In genomic region chr2:109355192-109355843, GRCh38 we compare ENCODE assay signal across 17 cellular contexts.
"Had no signal": no experiment of that assay in that cellular context is flagged by ENCODE, and none has a peak within 500 bp of the region (broad histone marks: within the 10 kb centered on the region; RNA-seq: fewer than 3 reads in every experiment).

No MANE protein-coding gene starts in this region.

- H3K36me3 ChIP-seq: ascending aorta, esophagus muscularis mucosa, heart right ventricle, lower lobe of right lung, tibial nerve had no signal

- H3K4me3 ChIP-seq: ascending aorta, esophagus muscularis mucosa, heart right ventricle, lower lobe of right lung, tibial nerve had no signal

- ATAC-seq: activated T-cell treated with anti-CD3 and anti-CD28 coated beads, Interleukin-2, amount 50 U/mL, for 72 hours; heart right ventricle; lower lobe of right lung; natural killer cell treated with Interleukin-12 subunit alpha and Interleukin-12 subunit beta and Interleukin-15 and Interleukin-18, amount 100 ng/mL, for 72 hours; stimulated activated naive B cell treated with anti-CD40 and anti-IgM and Interleukin-4, amounts not matched to agents 10 μg/mL and 1 μg/mL and 100 μg/mL, for 72 hours had no signal

- H3K9me3 Mint-ChIP-seq: natural killer cell treated with Interleukin-12 subunit alpha and Interleukin-12 subunit beta and Interleukin-15 and Interleukin-18, amount 100 ng/mL, for 72 hours had no signal

- H3K27ac Mint-ChIP-seq: activated CD4-positive, alpha-beta memory T cell treated with anti-CD3 and anti-CD28 coated beads, Interleukin-2, amount 10 ng/mL, durations not matched to agents 7 days and 5 days; activated naive CD4-positive, alpha-beta T cell treated with anti-CD3 and anti-CD28 coated beads, Interleukin-2, amount 50 U/mL, for 24 hours; activated T-cell treated with anti-CD3 and anti-CD28 coated beads, Interleukin-2, amount 50 U/mL, for 72 hours; immature natural killer cell; mesothelial cell of epicardium; natural killer cell treated with Interleukin-12 subunit alpha and Interleukin-12 subunit beta and Interleukin-15 and Interleukin-18, amount 100 ng/mL, for 72 hours; stimulated activated naive B cell treated with anti-CD40 and anti-IgM and Interleukin-4, amounts not matched to agents 10 μg/mL and 1 μg/mL and 100 μg/mL, for 72 hours had no signal

- H3K27ac ChIP-seq: ascending aorta, esophagus muscularis mucosa, heart right ventricle, lower lobe of right lung, tibial nerve had no signal

- H3K27me3 Mint-ChIP-seq: activated naive CD4-positive, alpha-beta T cell treated with anti-CD3 and anti-CD28 coated beads, Interleukin-2, amount 50 U/mL, for 24 hours had no signal

- H3K36me3 Mint-ChIP-seq: mesothelial cell of epicardium; natural killer cell treated with Interleukin-12 subunit alpha and Interleukin-12 subunit beta and Interleukin-15 and Interleukin-18, amount 100 ng/mL, for 72 hours; stimulated activated naive B cell treated with anti-CD40 and anti-IgM and Interleukin-4, amounts not matched to agents 10 μg/mL and 1 μg/mL and 100 μg/mL, for 72 hours had no signal

- DNase-seq: activated CD4-positive, alpha-beta T cell treated with anti-CD3 and anti-CD28 coated beads for 48 hours; activated CD4-positive, CD25-positive, alpha-beta regulatory T cell; activated effector memory CD4-positive, alpha-beta T cell treated with anti-CD3 and anti-CD28 coated beads, Interleukin-2, amount 50 U/mL, for 16 hours; activated T-cell treated with anti-CD3 and anti-CD28 coated beads, Interleukin-2, amount 50 U/mL, for 72 hours; effector CD8-positive, alpha-beta T cell; heart right ventricle; immature natural killer cell; lower lobe of right lung; stimulated activated naive B cell treated with anti-CD40 and anti-IgM and Interleukin-4, amounts not matched to agents 10 μg/mL and 1 μg/mL and 100 μg/mL, for 72 hours; T1000 had no signal

- H3K4me3 Mint-ChIP-seq: activated CD4-positive, alpha-beta memory T cell treated with anti-CD3 and anti-CD28 coated beads, Interleukin-2, amount 10 ng/mL, durations not matched to agents 7 days and 5 days; activated naive CD4-positive, alpha-beta T cell treated with anti-CD3 and anti-CD28 coated beads, Interleukin-2, amount 50 U/mL, for 24 hours; activated T-cell treated with anti-CD3 and anti-CD28 coated beads, Interleukin-2, amount 50 U/mL, for 72 hours; immature natural killer cell; mesothelial cell of epicardium; natural killer cell treated with Interleukin-12 subunit alpha and Interleukin-12 subunit beta and Interleukin-15 and Interleukin-18, amount 100 ng/mL, for 72 hours; stimulated activated naive B cell treated with anti-CD40 and anti-IgM and Interleukin-4, amounts not matched to agents 10 μg/mL and 1 μg/mL and 100 μg/mL, for 72 hours had no signal

- H3K9me3 ChIP-seq: lower lobe of right lung had no signal

- H3K27me3 ChIP-seq: ascending aorta, esophagus muscularis mucosa, heart right ventricle, tibial nerve had no signal
